Comparison of ENCODE assay signal across 13 cellular contexts in genomic region chr2:10830203-10830602, GRCh38. TPM values are rescaled to one million over a fixed set of nuclear protein-coding genes. Genes with fewer than 3 reads are reported as not detected.
DNase-seq lines count a peak whose midpoint lies in the region; ATAC-seq, FAIRE-seq and TF ChIP-seq lines count a peak whose summit lies in the region.
"Had no signal": no experiment of that assay in that cellular context is flagged by ENCODE, and none has a peak within 500 bp of the region (broad histone marks: within the 10 kb centered on the region; RNA-seq: fewer than 3 reads in every experiment).

No MANE protein-coding gene starts in this region.

- no peaks in the 10 kb centered on the region for H3K36me3 ChIP-seq in colonic mucosa
- no peaks in the 10 kb centered on the region for H3K36me3 ChIP-seq in HepG2 (replicated peaks in 1 of 2; ENCODE audit: control insufficient read depth in 1 of 2, insufficient read depth in 2 of 2, low read length in 2 of 2)
- H3K36me3 ChIP-seq in pancreas, result no peaks in the 10 kb centered on the region
- H3K36me3 ChIP-seq: BE2C, HAP-1 had no signal

- H4K20me1 ChIP-seq in HepG2 (ENCODE audit: insufficient read depth, low read length), result no peaks in the 10 kb centered on the region

- DNase-seq in colonic mucosa (peak; percentile 49), HepG2 (ENCODE audit: low spot score) (no peak), pancreas (no peak), midbrain (lab: John Stamatoyannopoulos, UW) (no peak)
- DNase-seq: BE2C; CD4-positive, CD25-positive, alpha-beta regulatory T cell; GOT3 had no signal

- TF ChIP-seq CTCF in colonic mucosa (IDR thresholded peaks at IDR 0.05) (no peak), HepG2 (CRISPR knock-in tag; IDR thresholded peaks at IDR 0.05) (no peak), pancreas (IDR thresholded peaks at IDR 0.05) (no peak)

- CTCF ChIA-PET in HepG2 (lab: Yijun Ruan, JAX; ENCODE audit: low intra/inter-chr PET ratio, low total read pairs), result no interaction called here

- H3K79me2 ChIP-seq in HepG2 (ENCODE audit: insufficient read depth, low read length), result no peaks in the 10 kb centered on the region

- no peak overlapping the region for H3K4me2 ChIP-seq in HepG2 (ENCODE audit: low read depth, low read length)
- H3K4me2 ChIP-seq: A549 had no signal

- H3K4me1 ChIP-seq in colonic mucosa (peaks cover 4% of the 10 kb centered on the region), HepG2 (ENCODE audit: insufficient read depth, low read length) (no peaks in the 10 kb centered on the region), pancreas (peaks cover 0 to 8% (median 0%) of the 10 kb centered on the region in 3 donors)
- H3K4me1 ChIP-seq: A549, BE2C had no signal

- POLR2A ChIA-PET in HepG2 (lab: Yijun Ruan, JAX), result no interaction called here

- no peak overlapping the region for H3K4me3 ChIP-seq in colonic mucosa
- H3K4me3 ChIP-seq in HepG2 (replicated peaks in 1 of 3; ENCODE audit: insufficient read depth in 1 of 3, low read depth in 2 of 3, low read length in 3 of 3), result no peak overlapping the region
- no peak overlapping the region for H3K4me3 ChIP-seq in pancreas
- H3K4me3 ChIP-seq: A549, HAP-1 had no signal

- no peak overlapping the region for H2AFZ ChIP-seq in HepG2 (ENCODE audit: low read length)

- H3K9ac ChIP-seq in colonic mucosa (ENCODE audit: low read depth in 2 of 2, low read length in 2 of 2) (no peak overlapping the region), HepG2 (ENCODE audit: insufficient read depth, low read depth, low read length) (no peak overlapping the region)

- intact Hi-C loops in colonic mucosa (cut with DNase I), result loop anchor here (5.0 kb wide), 1 partner anchor 82 kb away; the partner anchor contains the start of gene KCNF1
- intact Hi-C loops in HepG2 (cut with micrococcal nuclease; ENCODE audit: unreplicated experiment), result no loop called here
- intact Hi-C loops in pancreas (cut with DNase I), result loop anchor here in 2 of 3 donors (5.0 to 10.0 kb wide), 2 partner anchors 292 to 295 kb away; no protein-coding TSS in a partner anchor

- no peak for FAIRE-seq in HepG2 (lab: Jason Lieb, UNC)
- no peak for FAIRE-seq in pancreas (lab: Jason Lieb, UNC)
- FAIRE-seq: A549, HTR-8/SVneo had no signal

- no peak for TF ChIP-seq RAD21 in HepG2 (CRISPR knock-in tag; IDR thresholded peaks at IDR 0.05)

- WGBS in HepG2 (ENCODE audit: low lambda C conversion rate), result 21% methylated on average over 8 of the region's 8 CpGs
- 27 to 39% methylated on average over 8 of the region's 8 CpGs for WGBS in pancreas, 2 donors

- H3K27me3 ChIP-seq in colonic mucosa, result no peaks in the 10 kb centered on the region
- H3K27me3 ChIP-seq in HepG2 (ENCODE audit: control insufficient read depth in 1 of 2, insufficient read depth in 2 of 2, low read length in 2 of 2), result peaks cover 19 to 85% of the 10 kb centered on the region in 2 experiments
- H3K27me3 ChIP-seq in pancreas, result no peaks in the 10 kb centered on the region
- H3K27me3 ChIP-seq: BE2C had no signal

- H3K27ac ChIP-seq in colonic mucosa (no peak overlapping the region), HepG2 (ENCODE audit: extremely low read length, insufficient read depth, low read length) (no peak overlapping the region), pancreas (no peak overlapping the region)
- H3K27ac ChIP-seq: A549 had no signal

- TF ChIP-seq EP300 in HepG2 (IDR thresholded peaks at IDR 0.05; ENCODE audit: low read depth in 2 of 2, low read length in 2 of 2), result no peak
- TF ChIP-seq EP300 in HepG2 (CRISPR knock-in tag; IDR thresholded peaks at IDR 0.05; ENCODE audit: borderline replicate concordance), result no peak

- no peak for ATAC-seq in HepG2
- ATAC-seq in pancreas, result peak in 3 of 4 donors; percentile 12 to 56 (median 32)
- ATAC-seq in GM21529 (IDR thresholded peaks at IDR 0.05; ENCODE audit: unreplicated experiment), result no peak
- ATAC-seq in HG02970 (IDR thresholded peaks at IDR 0.05; ENCODE audit: low FRiP score, unreplicated experiment), result no peak
- ATAC-seq in GM21528 (IDR thresholded peaks at IDR 0.05; ENCODE audit: low FRiP score, unreplicated experiment), result no peak
- ATAC-seq: A549 had no signal

- H3K9me3 ChIP-seq in colonic mucosa (no peaks in the 10 kb centered on the region), HepG2 (ENCODE audit: low read length) (no peaks in the 10 kb centered on the region), pancreas (no peaks in the 10 kb centered on the region)
- H3K9me3 ChIP-seq: BE2C, HAP-1 had no signal

- no peak for TF ChIP-seq POLR2A in HepG2 (IDR thresholded peaks at IDR 0.05; ENCODE audit: insufficient read depth in 1 of 2, low read depth in 2 of 2, low read length in 2 of 2)

- BruUV-seq in HepG2 (replicated peaks; lab: Mats Ljungman, UMichigan), result no TSS peak

- in situ Hi-C loops in HepG2 (cut with HindIII; ENCODE audit: extremely low pct_ligation_motif_present, low pct_unique_long_range_greater_than_20kb), result no loop called here

TF ChIP-seq in HepG2, 621 proteins besides CTCF, POLR2A, EP300 and RAD21:
- TF ChIP-seq EZH2 (conservative IDR thresholded peaks at IDR 0.05; ENCODE audit: low read depth, low read length), result peak; percentile 62
- no peak for TF ChIP-seq TGIF2 (CRISPR knock-in tag; IDR thresholded peaks at IDR 0.05)

RNA-seq across cellular contexts. Expression of gene PDIA6, which starts 17.6 kb away (rescaled TPM):
- total RNA-seq in colonic mucosa (100 to 1,000 TPM; 180 to 347 TPM), HepG2 (2016; rRNA removed; fragmentation: Illumina TruSeq; extraction: Trizol) (318 and 642 TPM in 2 replicates), pancreas (100 to 1,000 TPM in 5 of 6 donors, 10 to 100 TPM in 1; 86.5 to 201 (median 152) TPM)
- total RNA-seq in HepG2 (2016; cell fraction: cytosol; rRNA removed; fragmentation: Illumina TruSeq; extraction: Trizol; ENCODE audit: low read depth), result 56.1 and 61.3 TPM in 2 replicates
- total RNA-seq in HepG2 (2016; cell fraction: insoluble cytoplasmic fraction; rRNA removed; fragmentation: Illumina TruSeq; extraction: Trizol), result 300 and 675 TPM in 2 replicates
- total RNA-seq in HepG2 (2016; cell fraction: membrane; rRNA removed; fragmentation: Illumina TruSeq; extraction: Trizol), result 124 and 135 TPM in 2 replicates
- 502 and 568 TPM in 2 replicates for total RNA-seq in HepG2 (2016; cell fraction: nucleus; rRNA removed; fragmentation: Illumina TruSeq; extraction: Trizol)
- polyA plus RNA-seq in HepG2 (2011; rRNA removed) (418 and 586 TPM in 2 replicates), pancreas (10 to 100 TPM; 33.7 to 96.0 TPM)
- 484 and 553 TPM in 2 replicates for polyA plus RNA-seq in HepG2 (2011; cell fraction: cytosol; rRNA removed)
- 135 and 158 TPM in 2 replicates for polyA plus RNA-seq in HepG2 (2011; cell fraction: nucleus; rRNA removed)
- 484 and 600 TPM in 2 replicates for polyA plus RNA-seq in HepG2 (2012)
- 61.3 and 65.3 TPM in 2 replicates for polyA plus RNA-seq in HepG2 (2016; cell fraction: cytosol; fragmentation: Illumina TruSeq; extraction: Trizol; ENCODE audit: low read depth)
- polyA plus RNA-seq in HepG2 (2016; cell fraction: insoluble cytoplasmic fraction; fragmentation: Illumina TruSeq; extraction: Trizol; ENCODE audit: low read depth), result 289 and 301 TPM in 2 replicates
- 102 and 106 TPM in 2 replicates for polyA plus RNA-seq in HepG2 (2016; cell fraction: membrane; fragmentation: Illumina TruSeq; extraction: Trizol; ENCODE audit: low read depth)
- polyA plus RNA-seq in HepG2 (2016; cell fraction: nucleus; fragmentation: Illumina TruSeq; extraction: Trizol; ENCODE audit: insufficient read depth, low read depth), result 690 and 757 TPM in 2 replicates
- 87.6 and 158 TPM in 2 replicates for polyA minus RNA-seq in HepG2 (2011; rRNA and poly(A)+ RNA removed; ENCODE audit: low replicate concordance)
- polyA minus RNA-seq in HepG2 (2011; cell fraction: cytosol; rRNA and poly(A)+ RNA removed), result 230 and 245 TPM in 2 replicates
- 115 and 127 TPM in 2 replicates for polyA minus RNA-seq in HepG2 (2011; cell fraction: nucleus; rRNA and poly(A)+ RNA removed)

Comparison
In these comparisons a context has a peak if more than half of its experiments do, and no peak if none do; other contexts are left out.
1. ATAC-seq: peak in pancreas (3 of 4); none in HepG2 (single experiment), GM21529 (single experiment), HG02970 (single experiment) and GM21528 (single experiment).